18 cellular contexts compared by ENCODE assay signal in genomic region chr1:1295154-1295923, GRCh38.
"Had no signal": no experiment of that assay in that cellular context is flagged by ENCODE, and none has a peak within 500 bp of the region (broad histone marks: within the 10 kb centered on the region; RNA-seq: fewer than 3 reads in every experiment).

No MANE protein-coding gene starts in this region.

- DNase-seq: activated CD4-positive, alpha-beta memory T cell treated with anti-CD3 and anti-CD28 coated beads for 36 hours; activated CD4-positive, alpha-beta T cell treated with anti-CD3 and anti-CD28 coated beads for 1 hour; activated CD8-positive, alpha-beta memory T cell treated with anti-CD3 and anti-CD28 coated beads, Interleukin-2, amount 50 U/mL, for 4 hours; activated naive CD4-positive, alpha-beta T cell; effector CD8-positive, alpha-beta T cell; hippocampal formation; lower lobe of right lung; midbrain; naive B cell; posterior cingulate gyrus; small intestine; stimulated activated naive B cell treated with anti-CD40 and anti-IgM and Interleukin-4, amounts not matched to agents 10 μg/mL and 1 μg/mL and 100 μg/mL, for 72 hours had no signal

- H3K9me3 ChIP-seq: lower lobe of right lung, neutrophil, right atrium auricular region, suprapubic skin, upper lobe of left lung had no signal

- H3K27ac ChIP-seq: coronary artery, epithelial cell of prostate, lower lobe of right lung, neutrophil, right atrium auricular region, suprapubic skin, upper lobe of left lung had no signal

- H3K4me1 ChIP-seq: lower lobe of right lung had no signal

- H3K27me3 ChIP-seq: neutrophil, right atrium auricular region, suprapubic skin had no signal

- H3K4me3 ChIP-seq: coronary artery, lower lobe of right lung, right atrium auricular region, suprapubic skin, upper lobe of left lung had no signal

- FAIRE-seq: small intestine had no signal
